In the genomic region with DNA sequence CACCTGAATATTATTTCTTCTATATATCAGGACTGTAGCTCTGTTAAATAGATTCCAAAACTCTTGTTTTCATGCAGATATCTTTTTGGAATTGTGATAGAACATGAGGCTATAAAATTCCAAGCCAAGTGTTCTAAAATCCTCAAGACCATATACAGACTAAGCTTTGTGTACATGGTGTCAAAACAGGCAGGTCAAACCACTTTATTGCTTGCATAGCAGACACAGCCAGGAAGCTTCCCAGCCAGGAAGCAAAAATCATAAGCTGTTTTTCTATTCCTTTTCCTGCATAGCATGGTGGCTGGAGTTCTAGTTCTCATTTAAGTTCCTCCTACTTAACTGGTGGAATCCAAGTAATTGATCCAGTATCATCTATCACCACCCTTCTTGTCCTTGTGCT, we compare ENCODE assay signal across 19 cellular contexts.
DNase-seq lines count a peak whose midpoint lies in the region; TF ChIP-seq lines count a peak whose summit lies in the region.
"Had no signal": no experiment of that assay in that cellular context is flagged by ENCODE, and none has a peak within 500 bp of the region (broad histone marks: within the 10 kb centered on the region; RNA-seq: fewer than 3 reads in every experiment).

No MANE protein-coding gene starts in this region.

- intact Hi-C loops in prostate gland (cut with DNase I): no loop called here

- H3K27ac ChIP-seq in VCaP (peak overlapping the region; percentile 88), prostate gland (no peak overlapping the region)
- H3K27ac ChIP-seq: 22Rv1, A549, BLaER1 had no signal

- peak; percentile 18 for DNase-seq in DMS153 (lab: John Stamatoyannopoulos, UW)
- DNase-seq in DMS153 treated with DMSO at 0.1 percent for 48 hours (lab: John Stamatoyannopoulos, UW; ENCODE audit: unreplicated experiment): no peak
- peak; percentile 90 for DNase-seq in LNCaP clone FGC (ENCODE audit: low read depth)
- DNase-seq in prostate gland (ENCODE audit: low spot score): peak; percentile 22
- no peak for DNase-seq in OCI-M1 (lab: John Stamatoyannopoulos, UW)
- no peak for DNase-seq in AG20443 (ENCODE audit: low spot score)
- DNase-seq in NOMO-1 treated with DMSO at 0.1 percent for 48 hours (lab: John Stamatoyannopoulos, UW; ENCODE audit: unreplicated experiment): no peak
- DNase-seq: BE2C; C1 segment of cervical spinal cord; Caco-2; Calu3; CD4-positive, alpha-beta T cell; CD8-positive, alpha-beta T cell; DMS79 treated with DMSO at 0.1 percent for 48 hours; GF-D8 had no signal

- no peak overlapping the region; the same call in 1 of the 2 replicates for H3K4me3 ChIP-seq in LNCaP clone FGC (ENCODE audit: low read depth, low read length)
- no peak overlapping the region for H3K4me3 ChIP-seq in prostate gland
- H3K4me3 ChIP-seq: A549, BLaER1 had no signal

- H3K9me3 ChIP-seq in prostate gland: no peaks in the 10 kb centered on the region
- H3K9me3 ChIP-seq: A549, BE2C, BLaER1, Caco-2 had no signal

- no peaks in the 10 kb centered on the region for H3K4me1 ChIP-seq in prostate gland (replicated peaks)
- H3K4me1 ChIP-seq: A549, BE2C had no signal

- H3K36me3 ChIP-seq in prostate gland: no peaks in the 10 kb centered on the region
- H3K36me3 ChIP-seq: BE2C, BLaER1 had no signal

- TF ChIP-seq POLR2A in prostate gland (IDR thresholded peaks at IDR 0.05): no peak

- no peak for TF ChIP-seq CTCF in LNCaP clone FGC (IDR thresholded peaks at IDR 0.05; ENCODE audit: control insufficient read depth, extremely low read depth, insufficient read depth)
- TF ChIP-seq CTCF in VCaP (conservative IDR thresholded peaks at IDR 0.05): no peak
- no peak for TF ChIP-seq CTCF in prostate gland (IDR thresholded peaks at IDR 0.05)

- no peaks in the 10 kb centered on the region for H3K27me3 ChIP-seq in prostate gland (replicated peaks; ENCODE audit: insufficient read depth)
- H3K27me3 ChIP-seq: BE2C, BLaER1 had no signal

Comparison
In these comparisons a context has a peak if more than half of its experiments do, and no peak if none do; other contexts are left out.
1. DNase-seq: peak in DMS153 (single experiment), LNCaP clone FGC (single experiment) and prostate gland (single experiment); none in DMS153 treated with DMSO at 0.1 percent for 48 hours (single experiment), OCI-M1 (single experiment), AG20443 (single experiment) and NOMO-1 treated with DMSO at 0.1 percent for 48 hours (single experiment).